In genomic region chr7:137421389-137421788, GRCh38 we compare ENCODE assay signal across 23 cellular contexts.
A peak's percentile ranks its signal among the peaks of the same experiment; 100 is the strongest.
DNase-seq lines count a peak whose midpoint lies in the region; TF ChIP-seq lines count a peak whose summit lies in the region.
"Had no signal": no experiment of that assay in that cellular context is flagged by ENCODE, and none has a peak within 500 bp of the region (broad histone marks: within the 10 kb centered on the region; RNA-seq: fewer than 3 reads in every experiment).

No MANE protein-coding gene starts in this region.

- H3K36me3 ChIP-seq in testis (ENCODE audit: low read depth, missing control alignments) (no peaks in the 10 kb centered on the region), SJCRH30 (no peaks in the 10 kb centered on the region)
- H3K36me3 ChIP-seq: neutrophil, tibial nerve had no signal

- H3K9me3 Mint-ChIP-seq in activated T-cell treated with anti-CD3 and anti-CD28 coated beads, Interleukin-2, amount 50 U/mL, for 24 hours = peaks cover 2% of the 10 kb centered on the region
- H3K9me3 Mint-ChIP-seq: activated B cell treated with CpG ODN at 0.5 μM for 24 hours had no signal

- H3K27me3 ChIP-seq in testis (no peaks in the 10 kb centered on the region), SJCRH30 (no peaks in the 10 kb centered on the region; the same call in 1 of the 2 replicates)
- H3K27me3 ChIP-seq: foreskin keratinocyte, neutrophil, tibial nerve had no signal

- WGBS in testis, 2 donors = 28 to 31% methylated on average over 3 of the region's 3 CpGs

- TF ChIP-seq POLR2A in testis (IDR thresholded peaks at IDR 0.05) = no peak

- TF ChIP-seq CTCF in AG09319 (IDR thresholded peaks at IDR 0.05; ENCODE audit: low read depth, low read length) (no peak), testis (IDR thresholded peaks at IDR 0.05) (no peak)

- no peak overlapping the region for H3K27ac ChIP-seq in testis
- H3K27ac ChIP-seq in SJCRH30 = no peak overlapping the region
- H3K27ac ChIP-seq: foreskin keratinocyte, neutrophil, RWPE1, tibial nerve had no signal

- H3K9me3 ChIP-seq in testis = no peaks in the 10 kb centered on the region
- no peaks in the 10 kb centered on the region for H3K9me3 ChIP-seq in SJCRH30 (replicated peaks)
- H3K9me3 ChIP-seq: neutrophil had no signal

- in situ Hi-C loops in KBM-7 (cut with MboI; ENCODE audit: low pct_unique_long_range_greater_than_20kb, low sequenced_read_pairs) = no loop called here

- no peak overlapping the region for H3K27ac Mint-ChIP-seq in activated T-cell treated with anti-CD3 and anti-CD28 coated beads, Interleukin-2, amount 50 U/mL, for 24 hours
- H3K27ac Mint-ChIP-seq: activated B cell treated with CpG ODN at 0.5 μM for 24 hours; stimulated activated naive CD8-positive, alpha-beta T cell treated with anti-CD3 and anti-CD28 coated beads, Interleukin-15, Interleukin-2, amounts not matched to agents 100 ng/mL and 50 ng/mL, for 24 hours had no signal

- H3K27me3 Mint-ChIP-seq in activated T-cell treated with anti-CD3 and anti-CD28 coated beads, Interleukin-2, amount 50 U/mL, for 24 hours = no peaks in the 10 kb centered on the region
- H3K27me3 Mint-ChIP-seq: activated B cell treated with CpG ODN at 0.5 μM for 24 hours; stimulated activated naive CD8-positive, alpha-beta T cell treated with anti-CD3 and anti-CD28 coated beads, Interleukin-15, Interleukin-2, amounts not matched to agents 100 ng/mL and 50 ng/mL, for 24 hours had no signal

- H3K4me1 ChIP-seq in testis (no peaks in the 10 kb centered on the region), SJCRH30 (peaks cover 7% of the 10 kb centered on the region; the same call in 1 of the 2 replicates)
- H3K4me1 ChIP-seq: foreskin keratinocyte had no signal

- DNase-seq in AG09319 (ENCODE audit: extremely low read depth, low read depth) (peak; percentile 24), NCI-H2029 (lab: John Stamatoyannopoulos, UW) (peak; percentile 30), fibroblast of gingiva (ENCODE audit: low read depth) (peak; percentile 90), iris pigment epithelial cell (ENCODE audit: low read depth) (peak; percentile 22), KBM-7 (no peak), testis (no peak), SJCRH30 (no peak)
- DNase-seq in activated T-cell treated with anti-CD3 and anti-CD28 coated beads, Interleukin-2, amount 50 U/mL, for 24 hours = no peak
- DNase-seq: activated B cell treated with CpG ODN at 0.5 μM for 24 hours; activated CD4-positive, alpha-beta T cell treated with anti-CD3 and anti-CD28 coated beads, Interleukin-2, amount 50 U/mL, for 4 hours; activated gamma-delta T cell treated with Interleukin-2 at 50 U/mL for 16 hours; DMS 273 treated with DMSO at 0.1 percent for 48 hours; foreskin keratinocyte; hippocampal formation; islet precursor cell; NCI-H1436 treated with DMSO at 0.1 percent for 48 hours; NCI-H526; stimulated activated CD4-positive, alpha-beta T cell treated with anti-CD3 and anti-CD28 coated beads, Interleukin-4, amount 100 ng/mL, for 4 hours; T1000 had no signal

- H3K36me3 Mint-ChIP-seq in activated T-cell treated with anti-CD3 and anti-CD28 coated beads, Interleukin-2, amount 50 U/mL, for 24 hours (ENCODE audit: low read depth) = no peaks in the 10 kb centered on the region

- no peak overlapping the region for H3K4me3 Mint-ChIP-seq in activated T-cell treated with anti-CD3 and anti-CD28 coated beads, Interleukin-2, amount 50 U/mL, for 24 hours
- H3K4me3 Mint-ChIP-seq: activated B cell treated with CpG ODN at 0.5 μM for 24 hours; stimulated activated naive CD8-positive, alpha-beta T cell treated with anti-CD3 and anti-CD28 coated beads, Interleukin-15, Interleukin-2, amounts not matched to agents 100 ng/mL and 50 ng/mL, for 24 hours had no signal

- no peak overlapping the region for H3K4me3 ChIP-seq in testis
- H3K4me3 ChIP-seq in SJCRH30 = no peak overlapping the region
- H3K4me3 ChIP-seq: tibial nerve had no signal

- H3K4me1 Mint-ChIP-seq in activated T-cell treated with anti-CD3 and anti-CD28 coated beads, Interleukin-2, amount 50 U/mL, for 24 hours (ENCODE audit: low read depth) = no peaks in the 10 kb centered on the region
- H3K4me1 Mint-ChIP-seq: activated B cell treated with CpG ODN at 0.5 μM for 24 hours had no signal

- intact Hi-C loops in testis (cut with DNase I; ENCODE audit: low total_unique reads) = no loop called here

Comparison
In these comparisons a context has a peak if more than half of its experiments do, and no peak if none do; other contexts are left out.
1. DNase-seq: peak in AG09319 (single experiment), NCI-H2029 (single experiment), fibroblast of gingiva (single experiment) and iris pigment epithelial cell (single experiment); none in KBM-7 (single experiment), testis (single experiment), SJCRH30 (0 of 2) and activated T-cell treated with anti-CD3 and anti-CD28 coated beads, Interleukin-2, amount 50 U/mL, for 24 hours (single experiment).